Comparison of ENCODE assay signal across 8 cellular contexts in the genomic region with DNA sequence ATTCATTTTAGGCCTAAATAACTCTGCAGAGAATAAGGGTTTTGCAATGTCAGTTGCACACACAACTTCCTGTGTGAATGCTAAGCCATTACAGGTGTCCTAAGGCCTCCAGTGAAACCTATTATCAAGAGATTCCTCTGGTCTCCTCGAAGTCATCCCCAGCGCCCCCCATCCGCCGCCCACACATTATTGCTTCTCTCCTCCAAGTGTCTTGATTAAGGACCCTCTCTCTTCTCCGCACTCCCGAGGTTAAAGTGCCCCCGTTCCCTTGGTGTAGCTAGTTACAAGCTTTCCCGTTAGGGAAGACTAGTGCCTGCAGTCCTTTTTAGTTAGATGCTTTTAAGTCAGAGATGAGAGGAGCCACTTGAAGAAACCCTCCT. TPM values are rescaled to one million over a fixed set of nuclear protein-coding genes. Genes with fewer than 3 reads are reported as not detected.
DNase-seq lines count a peak whose midpoint lies in the region; ATAC-seq and TF ChIP-seq lines count a peak whose summit lies in the region.

No MANE protein-coding gene starts in this region.

- H3K4me3 ChIP-seq in Caco-2 (ENCODE audit: low read depth, low read length) (no peak overlapping the region), gastrocnemius medialis (peak overlapping the region; percentile 79 to 89 (median 84))

- POLR2A ChIA-PET in Caco-2 (lab: Charles Lee), result no interaction called here

- TF ChIP-seq POLR2A in gastrocnemius medialis (IDR thresholded peaks at IDR 0.05), result no peak

- peaks cover 16% of the 10 kb centered on the region; the same call in 1 of the 2 replicates for H3K4me1 ChIP-seq in Caco-2
- H3K4me1 ChIP-seq in gastrocnemius medialis, result peaks cover 37 to 56% of the 10 kb centered on the region in 2 donors

- in situ Hi-C loops in gastrocnemius medialis (cut with MboI; ENCODE audit: low sequenced_read_pairs in 4 of 4), result loop anchor here in 2 of 4 donors (10.0 to 25.0 kb wide), 4 partner anchors 49 to 111 kb away; no protein-coding TSS in a partner anchor

- ATAC-seq in gastrocnemius medialis, result no peak
- no peak for ATAC-seq in HG02759 (IDR thresholded peaks at IDR 0.05; ENCODE audit: unreplicated experiment)
- no peak for ATAC-seq in sciatic nerve
- ATAC-seq in GM21786 (IDR thresholded peaks at IDR 0.05; ENCODE audit: unreplicated experiment), result no peak

- H3K27ac Mint-ChIP-seq in Caco-2 (ENCODE audit: unreplicated experiment) (no peak overlapping the region), glutamatergic neuron (ENCODE audit: unreplicated experiment) (peak overlapping the region; percentile 92)

- CTCF ChIA-PET in Caco-2 (lab: Charles Lee), result no interaction called here

- H3K27me3 Mint-ChIP-seq in Caco-2 (ENCODE audit: insufficient read depth, unreplicated experiment), result peaks cover 3% of the 10 kb centered on the region
- peaks cover 14% of the 10 kb centered on the region for H3K27me3 Mint-ChIP-seq in glutamatergic neuron (ENCODE audit: unreplicated experiment)

- H3K36me3 ChIP-seq in Caco-2 (ENCODE audit: control insufficient read depth, insufficient read depth, low read length) (no peaks in the 10 kb centered on the region), gastrocnemius medialis (no peaks in the 10 kb centered on the region)

- H3K4me3 Mint-ChIP-seq in Caco-2 (ENCODE audit: unreplicated experiment) (peak overlapping the region; percentile 92), glutamatergic neuron (ENCODE audit: unreplicated experiment) (peak overlapping the region; percentile 98)

- H3K27me3 ChIP-seq in Caco-2 (replicated peaks; ENCODE audit: control insufficient read depth, insufficient read depth, low read length) (peaks cover 2% of the 10 kb centered on the region), gastrocnemius medialis (no peaks in the 10 kb centered on the region)

- peak overlapping the region; percentile 94 to 100 (median 98) for H3K27ac ChIP-seq in gastrocnemius medialis

- no peak for TF ChIP-seq CTCF in Caco-2 (IDR thresholded peaks at IDR 0.05; ENCODE audit: insufficient read depth in 1 of 2, low read depth in 1 of 2, low read length in 1 of 2, severe bottlenecking in 1 of 2, unreplicated experiment in 1 of 2)
- no peak for TF ChIP-seq CTCF in glutamatergic neuron (IDR thresholded peaks at IDR 0.05; ENCODE audit: partially characterized antibody, unreplicated experiment)
- no peak for TF ChIP-seq CTCF in gastrocnemius medialis (IDR thresholded peaks at IDR 0.05 in 4 of 5, conservative IDR thresholded peaks at IDR 0.05 in 1 of 5)

- DNase-seq in Caco-2, result no peak
- peak; percentile 38 for DNase-seq in NCI-H226
- peak; percentile 14 for DNase-seq in activated gamma-delta T cell (lab: John Stamatoyannopoulos, UW)
- no peak for DNase-seq in glutamatergic neuron
- DNase-seq in gastrocnemius medialis, result no peak
- DNase-seq in sciatic nerve (ENCODE audit: low spot score), result no peak

- TSS peak; percentile 26 for BruUV-seq in Caco-2 (replicated peaks; lab: Mats Ljungman, UMichigan)

- peaks cover 23% of the 10 kb centered on the region for H3K36me3 Mint-ChIP-seq in Caco-2 (ENCODE audit: insufficient read depth, unreplicated experiment)
- no peaks in the 10 kb centered on the region for H3K36me3 Mint-ChIP-seq in glutamatergic neuron (ENCODE audit: unreplicated experiment)

- peaks cover 24% of the 10 kb centered on the region for H3K4me1 Mint-ChIP-seq in Caco-2 (ENCODE audit: low read depth, unreplicated experiment)
- peaks cover 9% of the 10 kb centered on the region for H3K4me1 Mint-ChIP-seq in glutamatergic neuron (ENCODE audit: low read depth, unreplicated experiment)

- H3K9me3 ChIP-seq in Caco-2 (no peaks in the 10 kb centered on the region), gastrocnemius medialis (no peaks in the 10 kb centered on the region)

- intact Hi-C loops in Caco-2 (cut with micrococcal nuclease; ENCODE audit: unreplicated experiment) (loop anchor here (2.0 to 10.0 kb wide), 2 partner anchors 17 to 281 kb away; no protein-coding TSS in a partner anchor), gastrocnemius medialis (cut with DNase I; ENCODE audit: low total_unique reads) (loop anchor here (2.0 kb wide), 1 partner anchor 247 kb away; no protein-coding TSS in a partner anchor), sciatic nerve (cut with DNase I) (loop anchor here (10.0 kb wide), 1 partner anchor 249 kb away; no protein-coding TSS in a partner anchor)

- H3K9me3 Mint-ChIP-seq in Caco-2 (ENCODE audit: unreplicated experiment), result no peaks in the 10 kb centered on the region
- H3K9me3 Mint-ChIP-seq in glutamatergic neuron (ENCODE audit: unreplicated experiment), result peaks cover 19% of the 10 kb centered on the region

RNA-seq across cellular contexts. Expression of gene HIVEP2, which starts 1.2 kb away (rescaled TPM):
- 1.0 and 4.3 TPM in 2 replicates for total RNA-seq in Caco-2 (2022)
- 2.6 TPM for total RNA-seq in glutamatergic neuron (ENCODE audit: unreplicated experiment)
- 10 to 100 TPM; 15.9 to 29.4 (median 25.3) TPM for total RNA-seq in gastrocnemius medialis
- 32.0 TPM for total RNA-seq in sciatic nerve

Comparison
In these comparisons a context has a peak if more than half of its experiments do, and no peak if none do; other contexts are left out.
1. DNase-seq: peak in NCI-H226 (single experiment) and activated gamma-delta T cell (single experiment); none in Caco-2 (0 of 2), glutamatergic neuron (single experiment), gastrocnemius medialis (0 of 2) and sciatic nerve (single experiment).